Comparison of ENCODE assay signal across 15 cellular contexts in the genomic region with DNA sequence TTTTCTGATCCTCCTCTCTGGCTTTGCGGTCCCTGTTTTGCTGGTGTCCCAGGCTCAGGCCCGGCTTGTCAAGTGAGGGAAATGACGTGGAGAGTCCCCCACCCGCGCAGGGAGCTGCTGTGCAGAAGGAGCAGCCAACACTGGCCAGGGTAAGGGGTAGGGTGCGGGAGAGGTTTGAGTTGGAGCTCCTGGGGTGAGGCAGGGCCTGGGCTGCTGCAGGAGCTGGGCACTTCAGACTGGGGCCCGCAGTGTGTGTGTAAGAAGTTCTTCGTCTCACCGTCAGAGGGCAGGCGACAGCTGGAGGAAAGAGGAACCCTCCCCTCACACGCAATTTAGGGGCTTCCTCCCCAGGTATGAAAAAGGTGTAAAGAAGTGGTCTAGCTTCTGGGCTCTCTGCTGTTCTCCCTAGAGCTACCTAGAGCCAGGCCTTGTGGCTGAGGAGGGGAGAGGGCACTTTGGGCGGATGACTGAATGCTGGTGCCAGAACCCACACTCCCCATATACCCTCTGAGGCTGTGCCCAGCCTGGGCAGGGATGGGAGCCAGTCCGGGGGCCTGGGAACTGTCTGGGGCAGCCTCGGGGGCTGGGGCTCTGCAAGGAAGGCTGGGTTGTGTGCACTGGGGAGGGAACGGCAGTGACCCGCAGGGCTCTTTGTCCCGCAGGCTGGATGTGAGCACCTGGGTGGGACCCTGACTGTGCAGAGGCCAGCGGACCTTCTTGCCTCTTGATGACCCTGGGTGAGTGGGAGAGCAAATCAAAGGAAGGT. TPM values are rescaled to one million over a fixed set of nuclear protein-coding genes. Genes with fewer than 3 reads are reported as not detected.
DNase-seq lines count a peak whose midpoint lies in the region; FAIRE-seq and TF ChIP-seq lines count a peak whose summit lies in the region.
"Had no signal": no experiment of that assay in that cellular context is flagged by ENCODE, and none has a peak within 500 bp of the region (broad histone marks: within the 10 kb centered on the region; RNA-seq: fewer than 3 reads in every experiment).

No MANE protein-coding gene starts in this region.

- no peak overlapping the region for H3K56ac ChIP-seq in H1 (replicated peaks; ENCODE audit: insufficient read length, low read depth, low read length)
- H3K56ac ChIP-seq in mesendoderm (ENCODE audit: low read length): peak overlapping the region; percentile 30

- peak overlapping the region; percentile 68 for H2BK12ac ChIP-seq in H1 (ENCODE audit: low read depth, low read length)

- peak overlapping the region; percentile 61; the same call in 1 of the 2 replicates for H2BK20ac ChIP-seq in H1 (ENCODE audit: low read length)

- peak overlapping the region; percentile 25 for H3K4ac ChIP-seq in H1 (replicated peaks; ENCODE audit: insufficient read length, low read depth, low read length)
- no peak overlapping the region for H3K4ac ChIP-seq in mesendoderm (ENCODE audit: low read depth, low read length)

- H3K4me1 ChIP-seq in BE2C: 0 out of 2 replicates have a peak, but pooled peaks cover 3% of the 10 kb centered on the region
- H3K4me1 ChIP-seq in H1 (replicated peaks in 1 of 4; ENCODE audit: control insufficient read depth in 3 of 4, insufficient read depth in 4 of 4, low read length in 3 of 4): peaks cover 5 to 13% (median 7%) of the 10 kb centered on the region in 4 experiments; a peak in 6 of 7 replicates
- no peaks in the 10 kb centered on the region for H3K4me1 ChIP-seq in mesendoderm (ENCODE audit: control insufficient read depth, low read depth, low read length)
- H3K4me1 ChIP-seq: breast epithelium had no signal

- H2BK5ac ChIP-seq in H1 (ENCODE audit: low read depth, low read length) (peak overlapping the region; percentile 44; the same call in 1 of the 2 replicates), mesendoderm (ENCODE audit: low read length) (no peak overlapping the region)

- peaks cover 0 to 5% of the 10 kb centered on the region in 2 experiments for H4K20me1 ChIP-seq in H1 (replicated peaks in 1 of 2; ENCODE audit: control insufficient read depth in 1 of 2, insufficient read depth in 2 of 2, low read length in 2 of 2)

- TF ChIP-seq CTCF in BE2C (IDR thresholded peaks at IDR 0.05; ENCODE audit: low read depth, low read length) (peak; percentile 40), HL-60 (IDR thresholded peaks at IDR 0.05; ENCODE audit: insufficient read depth, low read length) (peak; percentile 27), H1 (IDR thresholded peaks at IDR 0.05; ENCODE audit: control extremely low read depth in 1 of 3, insufficient read depth in 1 of 3, low read depth in 1 of 3, low read length in 3 of 3) (peak; percentile 69 to 80 (median 80))

- H3K4me2 ChIP-seq in H1 (ENCODE audit: insufficient read depth in 1 of 2, low read depth in 2 of 2, low read length in 2 of 2) (peak overlapping the region; percentile 55 to 56), mesendoderm (ENCODE audit: low read length) (no peak overlapping the region)

- H3K27me3 ChIP-seq in BE2C (no peaks in the 10 kb centered on the region), HL-60 (ENCODE audit: insufficient read depth, poor library complexity, severe bottlenecking) (peaks cover 2% of the 10 kb centered on the region), H1 (replicated peaks in 1 of 4; ENCODE audit: control insufficient read depth in 3 of 4, extremely low read depth in 1 of 4, insufficient read depth in 3 of 4, low read length in 3 of 4) (peaks cover 0 to 15% (median 11%) of the 10 kb centered on the region in 4 experiments; a peak in 6 of 7 replicates), mesendoderm (ENCODE audit: insufficient read depth, low read length, poor library complexity) (no peaks in the 10 kb centered on the region)

- H2AFZ ChIP-seq in H1 (ENCODE audit: low read length): no peak overlapping the region

- H3K9me3 ChIP-seq in BE2C: no peaks in the 10 kb centered on the region
- no peaks in the 10 kb centered on the region for H3K9me3 ChIP-seq in H1 (ENCODE audit: insufficient read depth in 2 of 2, low read depth in 1 of 2, low read length in 1 of 2)
- H3K9me3 ChIP-seq: breast epithelium had no signal

- H2AK5ac ChIP-seq in H1 (ENCODE audit: low read depth, low read length): 0 out of 2 replicates have a peak overlapping the region, but pooled peaks have one; percentile 25
- no peak overlapping the region for H2AK5ac ChIP-seq in mesendoderm (ENCODE audit: low read length)

- WGBS in H1 (ENCODE audit: extremely low coverage in 1 of 2, insufficient coverage in 1 of 2, insufficient read length in 1 of 2, insufficient replicate concordance in 2 of 2, low coverage in 1 of 2, low lambda C conversion rate in 2 of 2, missing lambda C conversion rate in 1 of 2), 2 experiments: 30% methylated on average over 18 of the region's 18 CpGs; no CpG with 5 or more reads in 1 of the 2 experiments
- WGBS in mesendoderm (ENCODE audit: extremely low coverage, insufficient coverage, low lambda C conversion rate): no CpG with 5 or more reads among the region's 18 CpGs

- TF ChIP-seq POLR2A in H1 (IDR thresholded peaks at IDR 0.05; ENCODE audit: control extremely low read depth in 1 of 2, low read depth in 2 of 2, low read length in 2 of 2): no peak

- H3K79me2 ChIP-seq in H1 (ENCODE audit: control insufficient read depth in 1 of 2, insufficient read depth in 2 of 2, low read length in 2 of 2): no peaks in the 10 kb centered on the region
- no peaks in the 10 kb centered on the region for H3K79me2 ChIP-seq in mesendoderm (ENCODE audit: control insufficient read depth, insufficient read depth, low read length)

- H4K8ac ChIP-seq in H1 (ENCODE audit: extremely low read depth, insufficient read depth, low read length) (0 out of 2 replicates have a peak overlapping the region, but pooled peaks have one; percentile 20), mesendoderm (ENCODE audit: low read depth, low read length) (no peak overlapping the region)

- CTCF ChIA-PET in H1 (lab: Charles Lee; ENCODE audit: partially characterized antibody): interaction anchor here (0.5 to 2.7 kb wide), 39 partner anchors 9 to 612 kb away, joined by 3 to 23 read pairs (median 3); no protein-coding TSS in a partner anchor

- peaks cover 5% of the 10 kb centered on the region; the same call in 1 of the 2 replicates for H3K23me2 ChIP-seq in H1 (ENCODE audit: low read depth, low read length)

- no peak overlapping the region for H4K5ac ChIP-seq in H1 (ENCODE audit: insufficient read length, low read depth, low read length)
- H4K5ac ChIP-seq in mesendoderm (ENCODE audit: low read length): no peak overlapping the region

- H3K27ac ChIP-seq in HL-60 (replicated peaks) (no peak overlapping the region), H1 (ENCODE audit: low read depth, low read length) (no peak overlapping the region), mesendoderm (ENCODE audit: low read depth, low read length) (no peak overlapping the region)
- H3K27ac ChIP-seq: breast epithelium had no signal

- no peak for TF ChIP-seq EP300 in H1 (IDR thresholded peaks at IDR 0.05; ENCODE audit: borderline replicate concordance in 1 of 2, low read depth in 2 of 2, low read length in 2 of 2)

- DNase-seq in BE2C: no peak
- no peak for DNase-seq in HL-60 (ENCODE audit: low read depth in 1 of 2, low spot score in 1 of 2)
- DNase-seq in H1 (ENCODE audit: low read depth in 1 of 2, low spot score in 2 of 2): peak in 1 of 2 experiments; percentile 69
- peak; percentile 62 for DNase-seq in mesendoderm
- DNase-seq in GM19239 (ENCODE audit: insufficient read length, low spot score): no peak
- no peak for DNase-seq in NCI-H524 (lab: John Stamatoyannopoulos, UW)
- no peak for DNase-seq in SHP77 treated with DMSO at 0.1 percent for 48 hours (lab: John Stamatoyannopoulos, UW)
- no peak for DNase-seq in NCI-H187 treated with DMSO at 0.1 percent for 48 hours (lab: John Stamatoyannopoulos, UW)
- DNase-seq: activated CD4-positive, CD25-positive, alpha-beta regulatory T cell; CD4-positive, alpha-beta T cell; midbrain; SHP77 had no signal

- H3K36me3 ChIP-seq in BE2C: no peaks in the 10 kb centered on the region
- H3K36me3 ChIP-seq in H1 (ENCODE audit: control insufficient read depth in 2 of 4, insufficient read depth in 4 of 4, low read length in 3 of 4): no peaks in the 10 kb centered on the region
- no peaks in the 10 kb centered on the region for H3K36me3 ChIP-seq in mesendoderm (ENCODE audit: control insufficient read depth, insufficient read depth, low read length)
- H3K36me3 ChIP-seq: breast epithelium had no signal

- H3K18ac ChIP-seq in H1 (ENCODE audit: extremely low read depth, low read length): peak overlapping the region; percentile 32; the same call in 1 of the 2 replicates
- no peak overlapping the region for H3K18ac ChIP-seq in mesendoderm (ENCODE audit: low read length)

- H3K79me1 ChIP-seq in H1 (ENCODE audit: low read depth, low read length): no peaks in the 10 kb centered on the region
- no peaks in the 10 kb centered on the region for H3K79me1 ChIP-seq in mesendoderm (ENCODE audit: low read length)

- H3K23ac ChIP-seq in H1 (ENCODE audit: insufficient read length) (no peak overlapping the region), mesendoderm (ENCODE audit: low read length) (no peak overlapping the region)

- TF ChIP-seq RAD21 in H1 (IDR thresholded peaks at IDR 0.05 in 1 of 2, conservative IDR thresholded peaks at IDR 0.05 in 1 of 2; ENCODE audit: low read depth in 2 of 2, low read length in 2 of 2): peak; percentile 73 to 74

- no peak overlapping the region for H3K14ac ChIP-seq in H1 (ENCODE audit: insufficient read length)

- H3K9ac ChIP-seq in H1 (replicated peaks in 1 of 4; ENCODE audit: extremely low read depth in 1 of 4, low read depth in 3 of 4, low read length in 3 of 4) (no peak overlapping the region), mesendoderm (ENCODE audit: low read length) (no peak overlapping the region)

- POLR2A ChIA-PET in H1 (lab: Charles Lee; ENCODE audit: partially characterized antibody): interaction anchor here (0.8 to 1.2 kb wide), 3 partner anchors 10 to 13 kb away, joined by 3 to 4 read pairs (median 3); no protein-coding TSS in a partner anchor

- H3K4me3 ChIP-seq in BE2C (ENCODE audit: low read depth, low read length) (no peak overlapping the region), HL-60 (replicated peaks; ENCODE audit: insufficient read depth, low read length) (no peak overlapping the region), H1 (ENCODE audit: extremely low read depth in 1 of 4, insufficient read depth in 2 of 4, low read depth in 3 of 4, low read length in 4 of 4) (peak overlapping the region in 3 of 4 experiments; percentile 18 to 47 (median 29); a peak in 6 of 8 replicates), mesendoderm (ENCODE audit: low read length) (no peak overlapping the region)
- H3K4me3 ChIP-seq: breast epithelium had no signal

- H2BK15ac ChIP-seq in H1 (ENCODE audit: low read length): peak overlapping the region; percentile 81; the same call in 1 of the 2 replicates
- no peak overlapping the region for H2BK15ac ChIP-seq in mesendoderm (replicated peaks; ENCODE audit: low read depth)

- H4K91ac ChIP-seq in H1 (replicated peaks; ENCODE audit: insufficient read length, low read length): no peak overlapping the region

- peak; percentile 19 for FAIRE-seq in H1 (lab: Jason Lieb, UNC)
- no peak for FAIRE-seq in GM19239 (lab: Jason Lieb, UNC)

- H2BK120ac ChIP-seq in H1 (replicated peaks; ENCODE audit: low read depth, low read length): no peak overlapping the region
- H2BK120ac ChIP-seq in mesendoderm (ENCODE audit: low read depth, low read length): no peak overlapping the region

RNA-seq across cellular contexts. Expression of a gene that starts 11.8 kb away (rescaled TPM):
- polyA plus RNA-seq in BE2C (2012; ENCODE audit: insufficient read depth, insufficient read length, low read depth): 29.2 TPM
- 3.3 and 3.4 TPM in 2 replicates for total RNA-seq in H1 (2021; fragmentation: NEBNext Ultra II Directional; extraction: Animal tissue kit (Norgen Biotek cat#: 25700))
- 1.6 and 2.8 TPM in 2 replicates for polyA plus RNA-seq in H1 (2011; rRNA removed)
- 1.6 TPM for polyA plus RNA-seq in H1 (2011; cell fraction: cytosol; rRNA removed)
- polyA plus RNA-seq in H1 (2011; cell fraction: nucleus; rRNA removed): 4.1 TPM
- 1.6 to 3.7 TPM (median 2.9 TPM) in 4 replicates for polyA plus RNA-seq in H1 (2012, experiment 1 of 2)
- 1.5 TPM for polyA plus RNA-seq in H1 (2012, experiment 2 of 2)
- polyA plus RNA-seq in H1 (2013, experiment 1 of 2): 11.9 TPM
- polyA plus RNA-seq in H1 (2013, experiment 2 of 2): 11.2 TPM
- 0.63 and 0.93 TPM in 2 replicates for polyA minus RNA-seq in H1 (2011; rRNA and poly(A)+ RNA removed)
- 1.4 TPM for polyA minus RNA-seq in H1 (2011; cell fraction: cytosol; rRNA and poly(A)+ RNA removed)
- 5.7 TPM for polyA minus RNA-seq in H1 (2011; cell fraction: nucleus; rRNA and poly(A)+ RNA removed)
- 1.9 TPM for polyA plus RNA-seq in mesendoderm (2013, experiment 1 of 2)
- 2.3 TPM for polyA plus RNA-seq in mesendoderm (2013, experiment 2 of 2)
- total RNA-seq: activated T-helper 17 cell treated with anti-CD3 and anti-CD28 coated beads, Interleukin-2, amount 50 U/mL, for 72 hours; CD4-positive, alpha-beta T cell; skeletal muscle tissue had no signal

Comparison
In these comparisons a context has a peak if more than half of its experiments do, and no peak if none do; other contexts are left out.
1. H3K4me3 ChIP-seq: peak in H1 (3 of 4); none in BE2C (single experiment), HL-60 (single experiment) and mesendoderm (single experiment).
2. CTCF ChIP-seq: peak in every context shown above with its lines; median percentile 80 in H1; 40 in BE2C; 27 in HL-60.